ENCODE assay signal across 1 cellular context in genomic region chr15:55707523-55707922, GRCh38.
TF ChIP-seq lines count a peak whose summit lies in the region.

No MANE protein-coding gene starts in this region.

TF ChIP-seq in SK-N-SH treated with all-trans-retinoic acid at 6 μM for 48 hours, 23 proteins besides CTCF, POLR2A, EP300 and RAD21 (continued from another document):
- TF ChIP-seq ISL1 (CRISPR knock-in tag; IDR thresholded peaks at IDR 0.05) (no peak), PATZ1 (CRISPR knock-in tag; IDR thresholded peaks at IDR 0.05; ENCODE audit: borderline replicate concordance) (no peak), POU6F1 (CRISPR knock-in tag; IDR thresholded peaks at IDR 0.05; ENCODE audit: borderline replicate concordance, low read depth) (no peak), RARB (CRISPR knock-in tag; IDR thresholded peaks at IDR 0.05) (no peak), PPARA (CRISPR knock-in tag; IDR thresholded peaks at IDR 0.05; ENCODE audit: borderline replicate concordance) (no peak), TOX (CRISPR knock-in tag; IDR thresholded peaks at IDR 0.05; ENCODE audit: borderline replicate concordance) (no peak), GLIS3 (CRISPR knock-in tag; IDR thresholded peaks at IDR 0.05) (no peak), CSDC2 (CRISPR knock-in tag; IDR thresholded peaks at IDR 0.05) (no peak), CREB5 (CRISPR knock-in tag; IDR thresholded peaks at IDR 0.05; ENCODE audit: low read depth) (no peak)
